Comparison of ENCODE assay signal across 12 cellular contexts in the genomic region with DNA sequence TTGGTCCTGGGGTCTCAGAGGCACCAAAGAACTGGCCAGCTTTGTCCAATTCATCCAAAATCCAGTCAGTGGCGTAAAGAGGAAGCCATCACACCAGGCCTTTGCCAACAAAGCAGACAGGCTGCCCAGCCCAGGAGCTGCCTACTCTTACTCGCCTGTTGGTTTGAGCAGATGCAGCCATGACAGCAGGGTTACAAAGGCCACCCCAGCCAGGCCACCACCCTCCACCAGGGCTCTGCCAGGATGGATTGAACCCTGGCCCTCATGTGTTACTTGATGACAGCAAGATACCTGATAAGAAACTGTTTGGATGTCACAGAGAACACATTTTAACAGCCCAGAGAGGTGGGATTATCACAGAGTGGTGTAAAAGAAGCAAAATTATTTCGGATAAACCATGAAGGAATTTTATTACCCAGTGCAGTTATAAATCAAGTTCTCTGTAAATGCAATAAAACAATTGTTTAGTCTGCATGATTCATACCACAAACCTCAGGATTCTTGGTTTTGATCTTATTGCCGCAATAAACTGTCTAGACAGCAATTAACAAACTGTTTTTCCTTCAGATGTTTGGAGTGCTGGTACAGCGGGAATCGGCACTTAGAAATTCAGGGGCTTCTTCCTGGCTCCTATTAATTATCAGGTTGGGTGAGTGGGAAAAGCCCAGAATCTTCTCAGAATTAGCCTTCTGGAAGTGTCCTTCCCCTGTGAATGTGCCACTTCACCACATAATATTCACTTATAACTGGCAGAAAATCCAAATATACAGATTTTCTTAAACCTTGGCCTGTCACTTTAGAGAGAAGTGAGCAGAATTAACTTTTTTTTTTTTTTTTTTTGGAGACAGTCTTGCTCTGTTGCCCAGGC. TPM values are rescaled to one million over a fixed set of nuclear protein-coding genes. Genes with fewer than 3 reads are reported as not detected.
DNase-seq lines count a peak whose midpoint lies in the region; ATAC-seq and TF ChIP-seq lines count a peak whose summit lies in the region.
"Had no signal": no experiment of that assay in that cellular context is flagged by ENCODE, and none has a peak within 500 bp of the region (broad histone marks: within the 10 kb centered on the region; RNA-seq: fewer than 3 reads in every experiment).

No MANE protein-coding gene starts in this region.

- ATAC-seq in GM18870 (IDR thresholded peaks at IDR 0.05; ENCODE audit: unreplicated experiment) (no peak), HG03457 (IDR thresholded peaks at IDR 0.05; ENCODE audit: unreplicated experiment) (no peak)

- CTCF ChIA-PET in RWPE1 (lab: Yijun Ruan, JAX), result interaction anchor here (0.6 kb wide), 2 partner anchors 29 to 215 kb away, joined by 3 read pairs; no protein-coding TSS in a partner anchor

- peak overlapping the region; percentile 52 for H3K27ac ChIP-seq in RWPE1
- H3K27ac ChIP-seq in substantia nigra (ENCODE audit: low read depth, low read length, poor library complexity, severe bottlenecking), result no peak overlapping the region
- H3K27ac ChIP-seq: coronary artery, PC-9 had no signal

- H3K4me3 ChIP-seq in fibroblast of villous mesenchyme (ENCODE audit: low read depth, low read length) (no peak overlapping the region), skeletal muscle cell (ENCODE audit: low read depth, low read length) (no peak overlapping the region)
- H3K4me3 ChIP-seq: coronary artery, PC-9 had no signal

- DNase-seq in GM04503 (ENCODE audit: low read depth) (peak; percentile 57), RWPE1 (ENCODE audit: low spot score) (peak; percentile 39), fibroblast of villous mesenchyme (ENCODE audit: low read depth) (peak; percentile 90), skeletal muscle cell (ENCODE audit: low read depth) (peak; percentile 25), NCI-H1436 (lab: John Stamatoyannopoulos, UW) (no peak), substantia nigra (lab: John Stamatoyannopoulos, UW) (no peak)
- DNase-seq: DMS 273 treated with DMSO at 0.1 percent for 48 hours, H7 had no signal

- TF ChIP-seq CTCF in RWPE1 (conservative IDR thresholded peaks at IDR 0.05; ENCODE audit: low read depth) (no peak), fibroblast of villous mesenchyme (IDR thresholded peaks at IDR 0.05; ENCODE audit: insufficient read depth, low read depth, low read length) (no peak)

- POLR2A ChIA-PET in RWPE1 (lab: Yijun Ruan, JAX; ENCODE audit: low non-redundant PET), result no interaction called here

RNA-seq across cellular contexts. Expression of a gene that starts 57.9 kb away (rescaled TPM):
- 0.43 and 0.97 TPM in 2 replicates for total RNA-seq in fibroblast of villous mesenchyme

Comparison
In these comparisons a context has a peak if more than half of its experiments do, and no peak if none do; other contexts are left out.
1. DNase-seq: peak in GM04503 (single experiment), RWPE1 (single experiment), fibroblast of villous mesenchyme (single experiment) and skeletal muscle cell (single experiment); none in NCI-H1436 (single experiment) and substantia nigra (0 of 49).